7 cellular contexts compared by ENCODE assay signal in the genomic region with DNA sequence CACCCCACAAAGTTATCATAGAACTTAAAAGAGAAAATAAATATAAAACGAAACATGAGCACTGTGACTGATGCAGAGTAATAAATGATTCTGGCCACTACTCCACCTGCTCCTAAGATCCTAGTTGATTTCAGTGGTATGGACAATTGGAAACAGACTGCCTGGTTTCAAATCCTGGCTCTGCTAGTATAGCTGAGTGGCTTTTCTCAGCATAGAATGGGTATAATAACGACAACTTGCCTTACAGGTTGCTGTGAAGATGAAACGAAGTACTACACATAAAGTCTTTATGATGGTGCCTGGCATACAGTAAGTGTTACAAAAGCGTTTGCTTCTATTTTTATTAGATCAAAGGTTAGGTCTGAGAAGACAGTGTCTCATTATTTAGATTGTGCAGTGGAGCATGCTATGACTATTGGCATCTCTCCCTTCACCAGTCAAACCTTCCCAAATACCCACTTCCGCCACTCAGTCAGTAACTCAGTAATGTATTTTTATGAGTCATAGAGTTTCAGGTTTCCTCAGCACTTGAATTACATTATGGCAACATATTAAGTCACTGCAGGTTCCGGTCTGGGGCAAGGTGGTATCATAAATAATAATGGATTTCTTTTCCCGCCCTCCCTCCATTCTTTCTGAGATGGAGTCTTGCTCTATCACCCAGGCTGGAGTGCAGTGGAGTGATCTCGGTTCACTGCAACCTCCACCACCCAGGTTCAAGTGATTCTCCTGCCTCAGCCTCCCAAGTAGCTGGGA. TPM values are rescaled to one million over a fixed set of nuclear protein-coding genes. Genes with fewer than 3 reads are reported as not detected.
DNase-seq lines count a peak whose midpoint lies in the region; ATAC-seq, FAIRE-seq and TF ChIP-seq lines count a peak whose summit lies in the region.

No MANE protein-coding gene starts in this region.

- H3K4me3 ChIP-seq in RWPE2 (ENCODE audit: severe bottlenecking) (no peak overlapping the region), epithelial cell of esophagus (ENCODE audit: low read length) (no peak overlapping the region), tibial nerve (no peak overlapping the region)

- WGBS in tibial nerve, 2 donors = 79 to 86% methylated on average over 8 of the region's 8 CpGs

- H3K27ac ChIP-seq in RWPE2 (ENCODE audit: poor library complexity, severe bottlenecking) = peak overlapping the region; percentile 72
- no peak overlapping the region for H3K27ac ChIP-seq in tibial nerve

- DNase-seq in GM12891 (ENCODE audit: insufficient read length, low spot score) (peak; percentile 38), RWPE2 (ENCODE audit: low spot score) (peak; percentile 60), epithelial cell of esophagus (ENCODE audit: low read depth) (peak; percentile 98), tibial nerve (ENCODE audit: low spot score in 2 of 2) (no peak)
- peak; percentile 6 to 28 (median 12) for DNase-seq in stimulated activated CD4-positive, alpha-beta T cell treated with anti-CD3 and anti-CD28 coated beads, TNF-alpha, amount 100 ng/mL, for 24 hours (ENCODE audit: low read depth in 3 of 3)

- H3K4me1 ChIP-seq in RWPE2 (ENCODE audit: insufficient read depth, poor library complexity, severe bottlenecking) (peaks cover 19% of the 10 kb centered on the region), tibial nerve (peaks cover 0 to 4% (median 0%) of the 10 kb centered on the region in 4 donors)

- ATAC-seq in GM21619 (IDR thresholded peaks at IDR 0.05; ENCODE audit: unreplicated experiment) (peak; percentile 97), RWPE2 (ENCODE audit: low read depth) (peak; percentile 98)

- TF ChIP-seq RAD21 in Ishikawa (IDR thresholded peaks at IDR 0.05; ENCODE audit: low read depth) = no peak; the same call in 1 of the 2 replicates

- no peak for TF ChIP-seq POLR2A in GM12891 (IDR thresholded peaks at IDR 0.05; ENCODE audit: low read depth, low read length)
- TF ChIP-seq POLR2A in tibial nerve (IDR thresholded peaks at IDR 0.05) = no peak

- TF ChIP-seq CTCF in RWPE2 (IDR thresholded peaks at IDR 0.05; ENCODE audit: poor library complexity, severe bottlenecking) = no peak
- TF ChIP-seq CTCF in epithelial cell of esophagus (IDR thresholded peaks at IDR 0.05; ENCODE audit: insufficient read depth, low read depth, low read length, missing control alignments) = no peak
- TF ChIP-seq CTCF in tibial nerve (IDR thresholded peaks at IDR 0.05) = no peak

- H3K9me3 ChIP-seq in RWPE2 (ENCODE audit: severe bottlenecking) = no peaks in the 10 kb centered on the region
- no peaks in the 10 kb centered on the region for H3K9me3 ChIP-seq in tibial nerve

- H3K36me3 ChIP-seq in RWPE2 (ENCODE audit: low read depth) (peaks cover 92% of the 10 kb centered on the region), tibial nerve (peaks cover 0 to 44% (median 0%) of the 10 kb centered on the region in 3 donors)

- no peaks in the 10 kb centered on the region for H3K27me3 ChIP-seq in RWPE2 (ENCODE audit: insufficient read depth, poor library complexity, severe bottlenecking)
- H3K27me3 ChIP-seq in tibial nerve = no peaks in the 10 kb centered on the region

- FAIRE-seq in GM12891 (lab: Jason Lieb, UNC) = peak; percentile 94

- TF ChIP-seq EP300 in Ishikawa (IDR thresholded peaks at IDR 0.05; ENCODE audit: borderline replicate concordance) (peak; percentile 95), tibial nerve (IDR thresholded peaks at IDR 0.05) (no peak)

TF ChIP-seq in GM12891, 5 proteins besides CTCF, POLR2A, EP300 and RAD21:
- TF ChIP-seq TAF1 (IDR thresholded peaks at IDR 0.05; ENCODE audit: low read depth, low read length) = no peak
- TF ChIP-seq PAX5 (IDR thresholded peaks at IDR 0.05; ENCODE audit: insufficient read depth, low read length, severe bottlenecking) = peak; percentile 90
- TF ChIP-seq POLR2AphosphoS5 (IDR thresholded peaks at IDR 0.05; ENCODE audit: low read depth, low read length) = no peak
- peak; percentile 60 for TF ChIP-seq SPI1 (IDR thresholded peaks at IDR 0.05; ENCODE audit: low read depth, low read length)
- TF ChIP-seq POU2F2 (IDR thresholded peaks at IDR 0.05; ENCODE audit: low read depth, low read length) = peak; percentile 59; the same call in 1 of the 2 replicates

TF ChIP-seq in Ishikawa, 13 proteins besides CTCF, POLR2A, EP300 and RAD21:
- peak; percentile 21; the same call in 1 of the 2 replicates for TF ChIP-seq YY1 (IDR thresholded peaks at IDR 0.05; ENCODE audit: low read depth)
- TF ChIP-seq NFIC (IDR thresholded peaks at IDR 0.05) = peak; percentile 93
- peak; percentile 84 for TF ChIP-seq TEAD4 (IDR thresholded peaks at IDR 0.05)
- peak; percentile 81 for TF ChIP-seq CEBPB (IDR thresholded peaks at IDR 0.05)
- TF ChIP-seq REST (IDR thresholded peaks at IDR 0.05; ENCODE audit: low read depth) = no peak
- TF ChIP-seq TAF1 (IDR thresholded peaks at IDR 0.05; ENCODE audit: low read depth) = no peak
- TF ChIP-seq CREB1 (IDR thresholded peaks at IDR 0.05; ENCODE audit: low read depth) = 0 out of 2 replicates have a peak, but pooled peaks have one; percentile 22
- no peak for TF ChIP-seq USF1 (IDR thresholded peaks at IDR 0.05)
- peak; percentile 89 for TF ChIP-seq FOXM1 (IDR thresholded peaks at IDR 0.05; ENCODE audit: borderline replicate concordance, low read depth)
- peak; percentile 94 for TF ChIP-seq TCF12 (IDR thresholded peaks at IDR 0.05; ENCODE audit: low read depth)
- TF ChIP-seq MAX (IDR thresholded peaks at IDR 0.05) = no peak; the same call in 1 of the 2 replicates
TF ChIP-seq in Ishikawa: peak in this region for 7.

RNA-seq across cellular contexts. Expression of gene NR2C1, which starts 29.7 kb away (rescaled TPM):
- 17.8 TPM for polyA plus RNA-seq in GM12891 (2012; ENCODE audit: low read depth, missing spikeins)
- total RNA-seq in tibial nerve = 10 to 100 TPM; 64.5 to 93.5 (median 75.2) TPM

Comparison
In these comparisons a context has a peak if more than half of its experiments do, and no peak if none do; other contexts are left out.
1. DNase-seq: peak in GM12891 (single experiment), RWPE2 (single experiment), epithelial cell of esophagus (single experiment) and stimulated activated CD4-positive, alpha-beta T cell treated with anti-CD3 and anti-CD28 coated beads, TNF-alpha, amount 100 ng/mL, for 24 hours (3 of 3); none in tibial nerve (0 of 2).